Comparison of ENCODE assay signal across 21 cellular contexts in the genomic region with DNA sequence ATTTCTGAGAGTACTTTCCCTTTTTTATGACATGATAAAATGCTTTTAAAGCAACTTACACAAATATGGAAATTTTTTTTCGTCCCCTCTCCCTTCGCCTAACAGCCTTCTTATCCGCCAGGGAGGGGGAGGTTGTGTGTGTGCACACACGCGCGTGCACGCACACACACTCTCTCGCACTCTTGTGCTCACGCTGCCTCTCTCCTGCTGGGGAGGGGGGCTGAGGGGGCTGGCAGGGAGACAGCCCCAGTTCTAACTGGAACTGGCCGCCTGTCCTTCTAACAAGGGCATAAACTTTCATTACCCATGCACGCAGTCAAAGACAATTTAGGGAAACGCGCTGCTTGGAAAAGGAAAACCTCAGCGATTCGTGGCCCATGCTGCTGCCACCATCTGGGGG.
DNase-seq lines count a peak whose midpoint lies in the region; ATAC-seq and TF ChIP-seq lines count a peak whose summit lies in the region.
"Had no signal": no experiment of that assay in that cellular context is flagged by ENCODE, and none has a peak within 500 bp of the region (broad histone marks: within the 10 kb centered on the region; RNA-seq: fewer than 3 reads in every experiment).

No MANE protein-coding gene starts in this region.

- DNase-seq in NCI-H82 (lab: John Stamatoyannopoulos, UW) (peak; percentile 26), NCI-H82 treated with DMSO at 0.1 percent for 48 hours (lab: John Stamatoyannopoulos, UW; ENCODE audit: unreplicated experiment) (no peak), mesendoderm (no peak), NCI-H524 (lab: John Stamatoyannopoulos, UW) (no peak), testis (no peak), mucosa of descending colon (no peak)
- DNase-seq: activated CD4-positive, alpha-beta T cell treated with anti-CD3 and anti-CD28 coated beads, Interleukin-2, amount 10 ng/mL, durations not matched to agents 24 days and 14 days; activated naive CD4-positive, alpha-beta T cell treated with anti-CD3 and anti-CD28 coated beads, Interleukin-2, amount 10 ng/mL, durations not matched to agents 7 days and 5 days; amniotic stem cell; CD4-positive, CD25-positive, alpha-beta regulatory T cell; effector CD8-positive, alpha-beta T cell; gastrocnemius medialis; Kasumi-1; MV-4-11; NCI-H1436 treated with DMSO at 0.1 percent for 48 hours; PC-3; stimulated activated CD4-positive, alpha-beta T cell treated with anti-CD3 and anti-CD28 coated beads, Interleukin-15, amount 100 ng/mL, for 24 hours; stimulated activated naive CD4-positive, alpha-beta T cell had no signal

- no peak overlapping the region for H4K8ac ChIP-seq in mesendoderm (ENCODE audit: low read depth, low read length)

- no peak overlapping the region for H2BK120ac ChIP-seq in mesendoderm (ENCODE audit: low read depth, low read length)

- no peak overlapping the region for H3K18ac ChIP-seq in mesendoderm (ENCODE audit: low read length)

- no CpG with 5 or more reads among the region's 15 CpGs for WGBS in mesendoderm (ENCODE audit: extremely low coverage, insufficient coverage, low lambda C conversion rate)
- 87 to 88% methylated on average over 15 of the region's 15 CpGs for WGBS in testis, 2 donors

- H3K9me3 ChIP-seq in duodenal mucosa (ENCODE audit: control insufficient read depth in 1 of 2, low read length in 2 of 2) (no peaks in the 10 kb centered on the region), stomach smooth muscle (ENCODE audit: control insufficient read depth in 2 of 2, low read length in 2 of 2) (no peaks in the 10 kb centered on the region), testis (no peaks in the 10 kb centered on the region), mucosa of descending colon (no peaks in the 10 kb centered on the region)
- H3K9me3 ChIP-seq: gastrocnemius medialis, thoracic aorta had no signal

- H2BK15ac ChIP-seq in mesendoderm (replicated peaks; ENCODE audit: low read depth) = no peak overlapping the region

- no peak overlapping the region for H3K9ac ChIP-seq in duodenal mucosa (ENCODE audit: low read depth in 1 of 2, low read length in 2 of 2)
- no peak overlapping the region for H3K9ac ChIP-seq in mesendoderm (ENCODE audit: low read length)
- H3K9ac ChIP-seq in stomach smooth muscle (ENCODE audit: low read length in 2 of 2) = peak overlapping the region; percentile 63 to 81

- no peak for TF ChIP-seq POLR2A in testis (IDR thresholded peaks at IDR 0.05)

- no peak overlapping the region for H3K56ac ChIP-seq in mesendoderm (ENCODE audit: low read length)

- peak overlapping the region; percentile 15 for H3K27ac ChIP-seq in duodenal mucosa (ENCODE audit: low read depth, low read length)
- H3K27ac ChIP-seq in mesendoderm (ENCODE audit: low read depth, low read length) = no peak overlapping the region
- peak overlapping the region; percentile 97 for H3K27ac ChIP-seq in stomach smooth muscle (ENCODE audit: low read length)
- no peak overlapping the region for H3K27ac ChIP-seq in testis
- H3K27ac ChIP-seq: gastrocnemius medialis, thoracic aorta had no signal

- no peak overlapping the region for H2AK5ac ChIP-seq in mesendoderm (ENCODE audit: low read length)

- ATAC-seq in mucosa of descending colon = no peak
- ATAC-seq: gastrocnemius medialis, PC-3 had no signal

- no peaks in the 10 kb centered on the region for H3K27me3 ChIP-seq in duodenal mucosa (ENCODE audit: control insufficient read depth in 1 of 2, insufficient read depth in 2 of 2, low read length in 2 of 2)
- no peaks in the 10 kb centered on the region for H3K27me3 ChIP-seq in mesendoderm (ENCODE audit: insufficient read depth, low read length, poor library complexity)
- H3K27me3 ChIP-seq in stomach smooth muscle (ENCODE audit: control insufficient read depth in 1 of 2, insufficient read depth in 2 of 2, low read length in 2 of 2) = no peaks in the 10 kb centered on the region
- no peaks in the 10 kb centered on the region for H3K27me3 ChIP-seq in testis
- H3K27me3 ChIP-seq: gastrocnemius medialis had no signal

- intact Hi-C loops in testis (cut with DNase I; ENCODE audit: low total_unique reads) = no loop called here
- intact Hi-C loops in mucosa of descending colon (cut with DNase I, micrococcal nuclease) = no loop called here

- H3K4me2 ChIP-seq in mesendoderm (ENCODE audit: low read length) = no peak overlapping the region

- no peak overlapping the region for H3K4ac ChIP-seq in mesendoderm (ENCODE audit: low read depth, low read length)

- peak overlapping the region; percentile 9 for H3K23ac ChIP-seq in mesendoderm (ENCODE audit: low read length)

- no peak overlapping the region for H2BK5ac ChIP-seq in mesendoderm (ENCODE audit: low read length)

- H4K5ac ChIP-seq in mesendoderm (ENCODE audit: low read length) = no peak overlapping the region

- H3K4me1 ChIP-seq in duodenal mucosa (ENCODE audit: control insufficient read depth in 1 of 2, insufficient read depth in 2 of 2, low read length in 2 of 2) (peaks cover 32 to 33% of the 10 kb centered on the region in 2 donors), mesendoderm (ENCODE audit: control insufficient read depth, low read depth, low read length) (no peaks in the 10 kb centered on the region), stomach smooth muscle (ENCODE audit: control insufficient read depth, insufficient read depth, low read length) (peaks cover 95% of the 10 kb centered on the region), testis (no peaks in the 10 kb centered on the region), mucosa of descending colon (ENCODE audit: low read depth) (peaks cover 36% of the 10 kb centered on the region)

- H3K79me1 ChIP-seq in mesendoderm (ENCODE audit: low read length) = no peaks in the 10 kb centered on the region

- H3K4me3 ChIP-seq in duodenal mucosa (ENCODE audit: low read depth in 1 of 2, low read length in 2 of 2) (no peak overlapping the region), mesendoderm (ENCODE audit: low read length) (no peak overlapping the region), stomach smooth muscle (ENCODE audit: low read length in 2 of 2) (peak overlapping the region; percentile 29 to 57), testis (no peak overlapping the region), mucosa of descending colon (no peak overlapping the region)
- H3K4me3 ChIP-seq: gastrocnemius medialis, thoracic aorta had no signal

- no peaks in the 10 kb centered on the region for H3K79me2 ChIP-seq in mesendoderm (ENCODE audit: control insufficient read depth, insufficient read depth, low read length)

- peaks cover 4 to 8% of the 10 kb centered on the region in 2 donors for H3K36me3 ChIP-seq in duodenal mucosa (ENCODE audit: control insufficient read depth in 1 of 2, insufficient read depth in 2 of 2, low read length in 2 of 2)
- H3K36me3 ChIP-seq in mesendoderm (ENCODE audit: control insufficient read depth, insufficient read depth, low read length) = no peaks in the 10 kb centered on the region
- H3K36me3 ChIP-seq in stomach smooth muscle (ENCODE audit: control insufficient read depth in 2 of 2, insufficient read depth in 2 of 2, low read length in 2 of 2) = no peaks in the 10 kb centered on the region
- no peaks in the 10 kb centered on the region for H3K36me3 ChIP-seq in testis (ENCODE audit: low read depth, missing control alignments)
- H3K36me3 ChIP-seq in mucosa of descending colon (ENCODE audit: low read depth) = no peaks in the 10 kb centered on the region
- H3K36me3 ChIP-seq: gastrocnemius medialis, thoracic aorta had no signal

- TF ChIP-seq CTCF in testis (IDR thresholded peaks at IDR 0.05) (no peak), mucosa of descending colon (IDR thresholded peaks at IDR 0.05) (no peak)

Comparison
In these comparisons a context has a peak if more than half of its experiments do, and no peak if none do; other contexts are left out.
1. H3K27ac ChIP-seq: peak in duodenal mucosa (single experiment) and stomach smooth muscle (single experiment); none in mesendoderm (single experiment) and testis (0 of 2).
2. H3K4me3 ChIP-seq: peak in stomach smooth muscle (2 of 2); none in duodenal mucosa (0 of 2), mesendoderm (single experiment), testis (0 of 2) and mucosa of descending colon (single experiment).
3. H3K9ac ChIP-seq: peak in stomach smooth muscle (2 of 2); none in duodenal mucosa (0 of 2) and mesendoderm (single experiment).